Comparison of ENCODE assay signal across 29 cellular contexts in the genomic region with DNA sequence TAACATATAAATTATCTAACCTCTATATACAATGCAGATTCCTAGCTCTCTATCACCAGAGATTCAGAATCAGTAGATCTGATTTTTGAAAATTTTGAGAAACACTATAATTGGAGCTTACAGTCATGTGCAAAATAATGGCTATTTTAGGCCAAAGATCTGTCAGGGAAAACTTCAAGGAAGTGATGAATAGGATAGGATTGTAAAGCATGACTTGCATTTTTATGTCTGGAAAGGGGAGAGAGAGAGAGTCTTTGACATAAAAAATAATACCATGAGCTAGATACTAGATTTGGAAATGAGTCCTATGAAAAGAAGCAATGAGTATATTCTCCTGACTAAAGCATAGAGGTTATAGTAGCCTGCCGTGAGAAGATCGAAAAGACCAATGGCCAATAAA.
DNase-seq lines count a peak whose midpoint lies in the region; ATAC-seq and TF ChIP-seq lines count a peak whose summit lies in the region.
"Had no signal": no experiment of that assay in that cellular context is flagged by ENCODE, and none has a peak within 500 bp of the region (broad histone marks: within the 10 kb centered on the region; RNA-seq: fewer than 3 reads in every experiment).

No MANE protein-coding gene starts in this region.

- no peaks in the 10 kb centered on the region for H3K79me2 ChIP-seq in smooth muscle cell (ENCODE audit: low read depth)
- H3K79me2 ChIP-seq: parathyroid adenoma had no signal

- H3K36me3 Mint-ChIP-seq in activated naive CD8-positive, alpha-beta T cell treated with anti-CD3 and anti-CD28 coated beads for 36 hours = no peaks in the 10 kb centered on the region
- H3K36me3 Mint-ChIP-seq: activated naive CD4-positive, alpha-beta T cell treated with anti-CD3 and anti-CD28 coated beads, Interleukin-2, amount 50 U/mL, for 72 hours; CD8-positive, alpha-beta memory T cell; IgD-negative memory B cell; mesothelial cell of epicardium; natural killer cell treated with Interleukin-12 subunit alpha and Interleukin-12 subunit beta and Interleukin-15 and Interleukin-18, amount 100 ng/mL, for 72 hours; WTC11 had no signal

- DNase-seq in H4 (ENCODE audit: low spot score) (peak; percentile 37), RWPE2 (ENCODE audit: low spot score) (no peak), fibroblast of pulmonary artery (ENCODE audit: low read depth) (peak; percentile 62), smooth muscle cell (lab: John Stamatoyannopoulos, UW; ENCODE audit: unreplicated experiment) (no peak), left cardiac atrium (no peak)
- no peak for DNase-seq in activated naive CD8-positive, alpha-beta T cell treated with anti-CD3 and anti-CD28 coated beads for 36 hours
- DNase-seq: activated CD4-positive, alpha-beta T cell treated with anti-CD3 and anti-CD28 coated beads, Interleukin-2, amount 50 U/mL, for 4 hours; activated CD8-positive, alpha-beta memory T cell treated with anti-CD3 and anti-CD28 coated beads, Interleukin-2, amount 50 U/mL, for 4 hours; CD8-positive, alpha-beta memory T cell; head of caudate nucleus; left lung; MM.1S; NCI-H1436; NCI-H2107; NCI-H524; RPMI8226; T-helper 9 cell had no signal

- H3K4me1 ChIP-seq in RWPE2 (ENCODE audit: insufficient read depth, poor library complexity, severe bottlenecking) (no peaks in the 10 kb centered on the region), smooth muscle cell (ENCODE audit: low read depth) (no peaks in the 10 kb centered on the region)
- H3K4me1 ChIP-seq: left lung, parathyroid adenoma, suprapubic skin, vagina had no signal

- no peaks in the 10 kb centered on the region for H4K20me1 ChIP-seq in smooth muscle cell (ENCODE audit: low read depth)

- no peak overlapping the region for H3K27ac Mint-ChIP-seq in activated naive CD8-positive, alpha-beta T cell treated with anti-CD3 and anti-CD28 coated beads for 36 hours
- H3K27ac Mint-ChIP-seq: activated naive CD4-positive, alpha-beta T cell treated with anti-CD3 and anti-CD28 coated beads, Interleukin-2, amount 50 U/mL, for 72 hours; activated T-helper 17 cell treated with anti-CD3 and anti-CD28 coated beads, Interleukin-2, amount 50 U/mL, for 72 hours; CD8-positive, alpha-beta memory T cell; GM23338; IgD-negative memory B cell; mesothelial cell of epicardium; natural killer cell treated with Interleukin-12 subunit alpha and Interleukin-12 subunit beta and Interleukin-15 and Interleukin-18, amount 100 ng/mL, for 72 hours; WTC11 had no signal

- peak; percentile 19; the same call in 1 of the 3 replicates for ATAC-seq in RWPE2 (ENCODE audit: low read depth)
- ATAC-seq in left cardiac atrium = no peak
- no peak for ATAC-seq in GM18870 (IDR thresholded peaks at IDR 0.05; ENCODE audit: unreplicated experiment)
- ATAC-seq: activated naive CD4-positive, alpha-beta T cell treated with anti-CD3 and anti-CD28 coated beads, Interleukin-2, amount 50 U/mL, for 72 hours; activated T-helper 17 cell treated with anti-CD3 and anti-CD28 coated beads, Interleukin-2, amount 50 U/mL, for 72 hours; GM23338; left lung; natural killer cell treated with Interleukin-12 subunit alpha and Interleukin-12 subunit beta and Interleukin-15 and Interleukin-18, amount 100 ng/mL, for 72 hours; sciatic nerve; WTC11 had no signal

- no peaks in the 10 kb centered on the region for H3K9me3 ChIP-seq in RWPE2 (ENCODE audit: severe bottlenecking)
- H3K9me3 ChIP-seq in smooth muscle cell (replicated peaks; ENCODE audit: low read depth) = no peaks in the 10 kb centered on the region
- H3K9me3 ChIP-seq: left lung, suprapubic skin, vagina had no signal

- H3K4me3 ChIP-seq in RWPE2 (ENCODE audit: severe bottlenecking) (no peak overlapping the region), fibroblast of pulmonary artery (replicated peaks; ENCODE audit: low read depth, low read length) (no peak overlapping the region), smooth muscle cell (no peak overlapping the region)
- H3K4me3 ChIP-seq: GM23338, left lung, suprapubic skin, vagina had no signal

- H3K9me3 Mint-ChIP-seq in activated naive CD8-positive, alpha-beta T cell treated with anti-CD3 and anti-CD28 coated beads for 36 hours = no peaks in the 10 kb centered on the region
- H3K9me3 Mint-ChIP-seq: activated naive CD4-positive, alpha-beta T cell treated with anti-CD3 and anti-CD28 coated beads, Interleukin-2, amount 50 U/mL, for 72 hours; activated T-helper 17 cell treated with anti-CD3 and anti-CD28 coated beads, Interleukin-2, amount 50 U/mL, for 72 hours; GM23338; IgD-negative memory B cell; mesothelial cell of epicardium; WTC11 had no signal

- H3K36me3 ChIP-seq in RWPE2 (ENCODE audit: low read depth) = no peaks in the 10 kb centered on the region
- no peaks in the 10 kb centered on the region for H3K36me3 ChIP-seq in smooth muscle cell (ENCODE audit: low read depth)
- H3K36me3 ChIP-seq: left lung, suprapubic skin, vagina had no signal

- no peak overlapping the region for H3K4me3 Mint-ChIP-seq in activated naive CD8-positive, alpha-beta T cell treated with anti-CD3 and anti-CD28 coated beads for 36 hours
- H3K4me3 Mint-ChIP-seq: activated T-helper 17 cell treated with anti-CD3 and anti-CD28 coated beads, Interleukin-2, amount 50 U/mL, for 72 hours; CD8-positive, alpha-beta memory T cell; GM23338; IgD-negative memory B cell; mesothelial cell of epicardium; natural killer cell treated with Interleukin-12 subunit alpha and Interleukin-12 subunit beta and Interleukin-15 and Interleukin-18, amount 100 ng/mL, for 72 hours; WTC11 had no signal

- no peaks in the 10 kb centered on the region for H3F3A ChIP-seq in smooth muscle cell (ENCODE audit: low read depth)

- no peaks in the 10 kb centered on the region for H3K27me3 ChIP-seq in RWPE2 (ENCODE audit: insufficient read depth, poor library complexity, severe bottlenecking)
- no peaks in the 10 kb centered on the region for H3K27me3 ChIP-seq in smooth muscle cell (ENCODE audit: low read depth)
- H3K27me3 ChIP-seq: left lung, suprapubic skin, vagina had no signal

- TF ChIP-seq CTCF in RWPE2 (IDR thresholded peaks at IDR 0.05; ENCODE audit: poor library complexity, severe bottlenecking) (no peak), fibroblast of pulmonary artery (IDR thresholded peaks at IDR 0.05; ENCODE audit: low read length, missing control alignments) (no peak), smooth muscle cell (IDR thresholded peaks at IDR 0.05; ENCODE audit: borderline replicate concordance, insufficient read depth, poor library complexity, severe bottlenecking) (no peak)

- no peak overlapping the region for H3K27ac ChIP-seq in RWPE2 (ENCODE audit: poor library complexity, severe bottlenecking)
- peak overlapping the region; percentile 4 for H3K27ac ChIP-seq in smooth muscle cell (ENCODE audit: low read depth)
- H3K27ac ChIP-seq: left lung, parathyroid adenoma, suprapubic skin, vagina had no signal

- H3K4me2 ChIP-seq in smooth muscle cell = peak overlapping the region; percentile 47
- H3K4me2 ChIP-seq: GM23338 had no signal

- no peak overlapping the region for H3K9ac ChIP-seq in smooth muscle cell (ENCODE audit: low read depth)
- H3K9ac ChIP-seq: parathyroid adenoma had no signal

- intact Hi-C loops in left cardiac atrium (cut with DNase I) = no loop called here

- 76% methylated on average over 2 of the region's 2 CpGs for WGBS in smooth muscle cell (ENCODE audit: low lambda C conversion rate)

- no peaks in the 10 kb centered on the region for H3K27me3 Mint-ChIP-seq in activated naive CD8-positive, alpha-beta T cell treated with anti-CD3 and anti-CD28 coated beads for 36 hours
- H3K27me3 Mint-ChIP-seq: CD8-positive, alpha-beta memory T cell; IgD-negative memory B cell had no signal

- no peak overlapping the region for H2AFZ ChIP-seq in smooth muscle cell (ENCODE audit: low read depth)
- H2AFZ ChIP-seq: GM23338, parathyroid adenoma had no signal

- H3K4me1 Mint-ChIP-seq in activated naive CD8-positive, alpha-beta T cell treated with anti-CD3 and anti-CD28 coated beads for 36 hours = no peaks in the 10 kb centered on the region
- H3K4me1 Mint-ChIP-seq: activated T-helper 17 cell treated with anti-CD3 and anti-CD28 coated beads, Interleukin-2, amount 50 U/mL, for 72 hours; CD8-positive, alpha-beta memory T cell; GM23338; IgD-negative memory B cell; WTC11 had no signal

Comparison
In these comparisons a context has a peak if more than half of its experiments do, and no peak if none do; other contexts are left out.
1. DNase-seq: peak in H4 (single experiment) and fibroblast of pulmonary artery (single experiment); none in RWPE2 (single experiment), smooth muscle cell (single experiment), activated naive CD8-positive, alpha-beta T cell treated with anti-CD3 and anti-CD28 coated beads for 36 hours (single experiment) and left cardiac atrium (single experiment).